ENCODE assay signal across 23 cellular contexts in genomic region chr14:99325591-99325990, GRCh38. TPM values are rescaled to one million over a fixed set of nuclear protein-coding genes. Genes with fewer than 3 reads are reported as not detected.
DNase-seq lines count a peak whose midpoint lies in the region; ATAC-seq, FAIRE-seq and TF ChIP-seq lines count a peak whose summit lies in the region.
"Had no signal": no experiment of that assay in that cellular context is flagged by ENCODE, and none has a peak within 500 bp of the region (broad histone marks: within the 10 kb centered on the region; RNA-seq: fewer than 3 reads in every experiment).

No MANE protein-coding gene starts in this region.

- H3K27me3 ChIP-seq in right atrium auricular region (no peaks in the 10 kb centered on the region), neuronal stem cell (ENCODE audit: control insufficient read depth in 3 of 3, insufficient read depth in 3 of 3, low read depth in 1 of 3, low read length in 3 of 3) (peaks cover 0 to 3% (median 0%) of the 10 kb centered on the region in 3 experiments)
- H3K27me3 ChIP-seq: SJSA1 had no signal

- H3K36me3 ChIP-seq in right atrium auricular region, result no peaks in the 10 kb centered on the region
- H3K36me3 ChIP-seq in neuronal stem cell (replicated peaks in 1 of 2; ENCODE audit: control insufficient read depth in 2 of 2, insufficient read depth in 2 of 2, low read length in 2 of 2), result no peaks in the 10 kb centered on the region
- H3K36me3 ChIP-seq: HAP-1, SJSA1 had no signal

- no peak overlapping the region for H3K4me2 ChIP-seq in neuronal stem cell (ENCODE audit: insufficient read depth, low read length, poor library complexity, severe bottlenecking)

- H3K79me1 ChIP-seq in neuronal stem cell (ENCODE audit: low read depth, low read length), result no peaks in the 10 kb centered on the region

- H3K4ac ChIP-seq in neuronal stem cell (ENCODE audit: low read length), result no peak overlapping the region

- peak; percentile 42 for DNase-seq in right atrium auricular region (ENCODE audit: low spot score)
- DNase-seq in Right ventricle myocardium inferior (ENCODE audit: missing footprints), result no peak
- DNase-seq in WTC11 (ENCODE audit: low spot score), result no peak
- no peak for DNase-seq in neuronal stem cell (ENCODE audit: low spot score)
- no peak for DNase-seq in A172 (ENCODE audit: low spot score)
- DNase-seq in D721Med (ENCODE audit: insufficient read length, low spot score), result no peak
- DNase-seq: CD4-positive, CD25-positive, alpha-beta regulatory T cell; DMS79; GM23248; MV-4-11; NCI-H1105 treated with DMSO at 0.1 percent for 48 hours; NCI-H2081 treated with DMSO at 0.1 percent for 48 hours; NCI-H2171 treated with DMSO at 0.1 percent for 48 hours; NCI-H446; NCI-H526; OCI-M1 had no signal

- no peak overlapping the region for H2BK120ac ChIP-seq in neuronal stem cell (ENCODE audit: low read depth, low read length)

- H3K4me3 ChIP-seq in right atrium auricular region, result no peak overlapping the region
- H3K4me3 ChIP-seq in neuronal stem cell (ENCODE audit: low read length in 2 of 2), result no peak overlapping the region
- H3K4me3 ChIP-seq: GM12878, GM23248, HAP-1, SJSA1 had no signal

- H3K36me3 Mint-ChIP-seq in WTC11, result no peaks in the 10 kb centered on the region
- H3K36me3 Mint-ChIP-seq: CD4-positive, CD25-positive, alpha-beta regulatory T cell; IgD-negative memory B cell had no signal

- H3K4me1 Mint-ChIP-seq in WTC11, result 0 out of 2 replicates have a peak, but pooled peaks cover 4% of the 10 kb centered on the region

- no peak overlapping the region for H3K27ac Mint-ChIP-seq in WTC11
- H3K27ac Mint-ChIP-seq: CD4-positive, CD25-positive, alpha-beta regulatory T cell; IgD-negative memory B cell had no signal

- POLR2A ChIA-PET in WTC11 (lab: Charles Lee), result no interaction called here

- H2BK15ac ChIP-seq in neuronal stem cell (ENCODE audit: low read length), result peak overlapping the region; percentile 40

- no peak for TF ChIP-seq CTCF in right atrium auricular region (IDR thresholded peaks at IDR 0.05)
- no peak for TF ChIP-seq CTCF in WTC11 (IDR thresholded peaks at IDR 0.05)
- no peak for TF ChIP-seq CTCF in D721Med (IDR thresholded peaks at IDR 0.05; ENCODE audit: insufficient read depth, missing control alignments)

- H2BK5ac ChIP-seq in neuronal stem cell (ENCODE audit: low read length), result no peak overlapping the region

- no peak overlapping the region for H2AFZ ChIP-seq in neuronal stem cell (ENCODE audit: low read length)
- H2AFZ ChIP-seq: GM23248 had no signal

- H3K14ac ChIP-seq in neuronal stem cell (ENCODE audit: low read length), result no peak overlapping the region

- no peak overlapping the region for H4K8ac ChIP-seq in neuronal stem cell (ENCODE audit: low read depth, low read length)

- H4K91ac ChIP-seq in neuronal stem cell (ENCODE audit: low read depth, low read length, poor library complexity), result no peak overlapping the region

- no peaks in the 10 kb centered on the region; the same call in 1 of the 2 replicates for H3K27me3 Mint-ChIP-seq in WTC11 (ENCODE audit: low read depth)

- H3K9ac ChIP-seq in neuronal stem cell (ENCODE audit: low read depth, low read length, poor library complexity), result no peak overlapping the region
- H3K9ac ChIP-seq: GM23248 had no signal

- no peak overlapping the region for H3K27ac ChIP-seq in right atrium auricular region
- H3K27ac ChIP-seq in neuronal stem cell (replicated peaks; ENCODE audit: low read length), result no peak overlapping the region
- H3K27ac ChIP-seq: GM23248, SJSA1 had no signal

- H2AK5ac ChIP-seq in neuronal stem cell (ENCODE audit: low read depth, low read length), result no peak overlapping the region

- no CpG with 5 or more reads among the region's 8 CpGs for WGBS in neuronal stem cell (ENCODE audit: extremely low coverage in 2 of 2, insufficient read length in 2 of 2, insufficient replicate concordance in 1 of 2), 2 donors

- no peak overlapping the region for H3K4me3 Mint-ChIP-seq in WTC11
- H3K4me3 Mint-ChIP-seq: CD4-positive, CD25-positive, alpha-beta regulatory T cell; IgD-negative memory B cell had no signal

- no peak overlapping the region for H3K23ac ChIP-seq in neuronal stem cell (ENCODE audit: low read depth, low read length, poor library complexity)

- FAIRE-seq in D721Med (lab: Jason Lieb, UNC), result no peak
- FAIRE-seq: GM12878, RCC 7860 had no signal

- no peaks in the 10 kb centered on the region for H3K9me3 Mint-ChIP-seq in WTC11
- H3K9me3 Mint-ChIP-seq: CD4-positive, CD25-positive, alpha-beta regulatory T cell; IgD-negative memory B cell had no signal

- H3K4me1 ChIP-seq in right atrium auricular region (no peaks in the 10 kb centered on the region), neuronal stem cell (ENCODE audit: control insufficient read depth in 2 of 2, insufficient read depth in 1 of 2, low read depth in 1 of 2, low read length in 2 of 2) (peaks cover 0 to 9% of the 10 kb centered on the region in 2 donors)
- H3K4me1 ChIP-seq: HAP-1, SJSA1 had no signal

- H3K18ac ChIP-seq in neuronal stem cell (ENCODE audit: low read length), result no peak overlapping the region

- ATAC-seq in Right ventricle myocardium inferior, result no peak
- no peak for ATAC-seq in WTC11
- no peak for ATAC-seq in HG03025 (IDR thresholded peaks at IDR 0.05; ENCODE audit: low FRiP score, unreplicated experiment)
- ATAC-seq: GM12878 had no signal

- H3K9me3 ChIP-seq in right atrium auricular region (no peaks in the 10 kb centered on the region), neuronal stem cell (replicated peaks in 1 of 2; ENCODE audit: control insufficient read depth in 2 of 2, insufficient read depth in 1 of 2, low read depth in 1 of 2, low read length in 2 of 2) (no peaks in the 10 kb centered on the region)
- H3K9me3 ChIP-seq: HAP-1, SJSA1 had no signal

- H2BK12ac ChIP-seq in neuronal stem cell (ENCODE audit: low read length), result no peak overlapping the region

- intact Hi-C loops in Right ventricle myocardium inferior (cut with DNase I), result loop anchor here (10.0 kb wide), 1 partner anchor 89 kb away; no protein-coding TSS in a partner anchor

- CTCF ChIA-PET in WTC11 (lab: Charles Lee), result interaction anchor here (1.5 to 2.0 kb wide), 2 partner anchors 26 to 68 kb away, joined by 4 to 8 read pairs; no protein-coding TSS in a partner anchor

TF ChIP-seq in WTC11, 78 proteins besides CTCF, POLR2A, EP300 and RAD21:
- TF ChIP-seq NR1H2 (CRISPR knock-in tag; IDR thresholded peaks at IDR 0.05) (no peak), ZNF416 (CRISPR knock-in tag; IDR thresholded peaks at IDR 0.05) (0 out of 2 replicates have a peak, but pooled peaks have one; percentile 28)

RNA-seq across cellular contexts. Expression of gene BCL11B, which starts 53.6 kb away (rescaled TPM):
- total RNA-seq in right atrium auricular region (under 1 TPM; 0.19 to 0.43 TPM), Right ventricle myocardium inferior (0.14 TPM), WTC11 (2021) (6.7 to 9.1 TPM (median 7.2 TPM) in 3 replicates)
- 0.77 TPM for polyA plus RNA-seq in neuronal stem cell (2013, experiment 1 of 2)
- 0.90 TPM for polyA plus RNA-seq in neuronal stem cell (2013, experiment 2 of 2)
- 0.02 TPM in 2 replicates for total RNA-seq in A172 (2014; rRNA removed; shearing (Covaris generic))
- total RNA-seq: GM23248 had no signal
- polyA plus RNA-seq: BJ, GM23248 had no signal
